9 cellular contexts compared by ENCODE assay signal in the genomic region with DNA sequence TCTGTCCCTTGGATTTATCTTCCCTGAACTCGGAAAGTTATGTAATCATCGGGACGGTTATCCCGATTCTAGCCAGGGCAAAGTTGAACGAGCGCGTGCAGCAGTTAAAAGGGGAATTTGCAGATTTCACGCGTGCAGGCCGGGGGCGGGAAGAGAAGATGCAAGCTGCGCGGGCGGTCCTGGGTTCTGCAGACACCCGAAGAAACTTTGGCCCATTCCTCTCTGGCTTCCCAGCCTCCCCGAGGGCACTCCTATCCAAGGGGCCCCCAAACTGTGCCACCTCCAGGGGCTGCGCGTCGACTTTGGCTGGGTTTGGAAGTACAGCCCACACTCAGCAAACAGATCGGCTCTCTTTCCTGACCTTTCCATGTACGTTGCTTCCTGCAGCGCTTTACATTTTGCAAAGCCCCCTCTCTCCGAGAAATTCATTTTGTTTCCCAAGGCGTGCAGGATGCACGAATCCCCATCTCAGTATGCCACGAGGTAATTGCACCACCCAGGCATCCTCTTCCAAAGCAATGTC. TPM values are rescaled to one million over a fixed set of nuclear protein-coding genes. Genes with fewer than 3 reads are reported as not detected.
DNase-seq lines count a peak whose midpoint lies in the region; ATAC-seq, FAIRE-seq and TF ChIP-seq lines count a peak whose summit lies in the region.
"Had no signal": no experiment of that assay in that cellular context is flagged by ENCODE, and none has a peak within 500 bp of the region (broad histone marks: within the 10 kb centered on the region; RNA-seq: fewer than 3 reads in every experiment).

No MANE protein-coding gene starts in this region.

- TF ChIP-seq RAD21 in H1 (IDR thresholded peaks at IDR 0.05 in 1 of 2, conservative IDR thresholded peaks at IDR 0.05 in 1 of 2; ENCODE audit: low read depth in 2 of 2, low read length in 2 of 2): no peak

- peak overlapping the region; percentile 69 for H4K5ac ChIP-seq in H1 (ENCODE audit: insufficient read length, low read depth, low read length)

- H2BK12ac ChIP-seq in H1 (ENCODE audit: low read depth, low read length): no peak overlapping the region

- FAIRE-seq in H1 (lab: Jason Lieb, UNC): no peak
- FAIRE-seq: A204.1 had no signal

- H3K18ac ChIP-seq in H1 (ENCODE audit: extremely low read depth, low read length): peak overlapping the region; percentile 72

- peak overlapping the region; percentile 62 for H4K8ac ChIP-seq in H1 (ENCODE audit: extremely low read depth, insufficient read depth, low read length)

- no peak for TF ChIP-seq CTCF in H1 (IDR thresholded peaks at IDR 0.05; ENCODE audit: control extremely low read depth in 1 of 3, insufficient read depth in 1 of 3, low read depth in 1 of 3, low read length in 3 of 3)
- TF ChIP-seq CTCF in GM13977 (IDR thresholded peaks at IDR 0.05; ENCODE audit: extremely low read depth, insufficient read depth, missing control alignments): no peak

- H2BK120ac ChIP-seq in H1 (replicated peaks; ENCODE audit: low read depth, low read length): no peak overlapping the region

- TF ChIP-seq POLR2A in H1 (IDR thresholded peaks at IDR 0.05; ENCODE audit: control extremely low read depth in 1 of 2, low read depth in 2 of 2, low read length in 2 of 2): peak in 1 of 2 experiments; percentile 60; a peak in 2 of 3 replicates

- intact Hi-C loops in aorta (cut with DNase I): loop anchor here (5.0 to 10.0 kb wide), 4 partner anchors 101 to 144 kb away; a partner anchor contains a TSS

- H3K4me1 ChIP-seq in H1 (replicated peaks in 1 of 4; ENCODE audit: control insufficient read depth in 3 of 4, insufficient read depth in 4 of 4, low read length in 3 of 4): peaks cover 2 to 7% (median 6%) of the 10 kb centered on the region in 4 experiments; a peak in 5 of 7 replicates
- H3K4me1 ChIP-seq in mucosa of rectum (ENCODE audit: control insufficient read depth in 2 of 2, insufficient read depth in 2 of 2, low read length in 2 of 2): peaks cover 33 to 34% of the 10 kb centered on the region in 2 donors
- H3K4me1 ChIP-seq in aorta (ENCODE audit: control insufficient read depth in 1 of 2, insufficient read depth in 2 of 2, low read length in 2 of 2): peaks cover 0 to 2% of the 10 kb centered on the region in 2 donors

- H4K20me1 ChIP-seq in H1 (replicated peaks in 1 of 2; ENCODE audit: control insufficient read depth in 1 of 2, insufficient read depth in 2 of 2, low read length in 2 of 2): peaks cover 17 to 26% of the 10 kb centered on the region in 2 experiments

- DNase-seq in DMS53 (lab: John Stamatoyannopoulos, UW) (peak; percentile 65), DMS53 treated with DMSO at 0.1 percent for 48 hours (lab: John Stamatoyannopoulos, UW; ENCODE audit: unreplicated experiment) (no peak), RPMI7951 (ENCODE audit: low read depth) (peak; percentile 36), H1 (ENCODE audit: low read depth in 1 of 2, low spot score in 2 of 2) (peak in 1 of 2 experiments; percentile 53), aorta (peak; percentile 72 to 78), GM13977 (ENCODE audit: low spot score) (no peak)

- peak overlapping the region; percentile 90 to 97 for H3K4me2 ChIP-seq in H1 (ENCODE audit: insufficient read depth in 1 of 2, low read depth in 2 of 2, low read length in 2 of 2)

- H4K91ac ChIP-seq in H1 (replicated peaks; ENCODE audit: insufficient read length, low read length): no peak overlapping the region

- CTCF ChIA-PET in H1 (lab: Charles Lee; ENCODE audit: partially characterized antibody): interaction anchor here (0.6 to 1.3 kb wide), 2 partner anchors 117 to 150 kb away, joined by 3 to 4 read pairs; no protein-coding TSS in a partner anchor

- in situ Hi-C loops in GM13977 (cut with MboI; ENCODE audit: low pct_unique_long_range_greater_than_20kb, low sequenced_read_pairs, unreplicated experiment): no loop called here

- POLR2A ChIA-PET in H1 (lab: Charles Lee; ENCODE audit: partially characterized antibody): interaction anchor here (0.6 to 2.3 kb wide), 21 partner anchors 10 to 570 kb away, joined by 3 to 12 read pairs (median 4); a partner anchor contains a TSS

- H2BK15ac ChIP-seq in H1 (ENCODE audit: low read length): peak overlapping the region; percentile 7; the same call in 1 of the 2 replicates

- peaks cover 15% of the 10 kb centered on the region for H3K23me2 ChIP-seq in H1 (ENCODE audit: low read depth, low read length)

- H3K27me3 ChIP-seq in H1 (replicated peaks in 1 of 4; ENCODE audit: control insufficient read depth in 3 of 4, extremely low read depth in 1 of 4, insufficient read depth in 3 of 4, low read length in 3 of 4) (no peaks in the 10 kb centered on the region), mucosa of rectum (ENCODE audit: control insufficient read depth in 2 of 2, insufficient read depth in 2 of 2, low read length in 2 of 2) (no peaks in the 10 kb centered on the region), aorta (ENCODE audit: control insufficient read depth in 1 of 2, insufficient read depth in 2 of 2, low read length in 1 of 2) (no peaks in the 10 kb centered on the region)

- H3K4ac ChIP-seq in H1 (replicated peaks; ENCODE audit: insufficient read length, low read depth, low read length): no peak overlapping the region

- H3K9me3 ChIP-seq in H1 (ENCODE audit: insufficient read depth in 2 of 2, low read depth in 1 of 2, low read length in 1 of 2) (no peaks in the 10 kb centered on the region), mucosa of rectum (ENCODE audit: control insufficient read depth in 2 of 2, low read length in 2 of 2) (no peaks in the 10 kb centered on the region), aorta (ENCODE audit: control insufficient read depth, low read length) (no peaks in the 10 kb centered on the region)

- H2AK5ac ChIP-seq in H1 (ENCODE audit: low read depth, low read length): no peak overlapping the region

- H3K56ac ChIP-seq in H1 (replicated peaks; ENCODE audit: insufficient read length, low read depth, low read length): no peak overlapping the region

- 5% methylated on average over 26 of the region's 26 CpGs; no CpG with 5 or more reads in 1 of the 2 experiments for WGBS in H1 (ENCODE audit: extremely low coverage in 1 of 2, insufficient coverage in 1 of 2, insufficient read length in 1 of 2, insufficient replicate concordance in 2 of 2, low coverage in 1 of 2, low lambda C conversion rate in 2 of 2, missing lambda C conversion rate in 1 of 2), 2 experiments
- 9% methylated on average over 26 of the region's 26 CpGs for WGBS in aorta, 2 donors

- H3K36me3 ChIP-seq in H1 (ENCODE audit: control insufficient read depth in 2 of 4, insufficient read depth in 4 of 4, low read length in 3 of 4): peaks cover 0 to 2% (median 0%) of the 10 kb centered on the region in 4 experiments; a peak in 2 of 8 replicates
- H3K36me3 ChIP-seq in mucosa of rectum (ENCODE audit: control insufficient read depth in 2 of 2, insufficient read depth in 2 of 2, low read length in 2 of 2): no peaks in the 10 kb centered on the region
- no peaks in the 10 kb centered on the region for H3K36me3 ChIP-seq in aorta (ENCODE audit: control insufficient read depth in 1 of 2, insufficient read depth in 2 of 2, low read length in 1 of 2)

- peaks cover 38 to 46% of the 10 kb centered on the region in 2 experiments for H3K79me2 ChIP-seq in H1 (ENCODE audit: control insufficient read depth in 1 of 2, insufficient read depth in 2 of 2, low read length in 2 of 2)

- no peak overlapping the region for H3K23ac ChIP-seq in H1 (ENCODE audit: insufficient read length)

- H3K9ac ChIP-seq in H1 (replicated peaks in 1 of 4; ENCODE audit: extremely low read depth in 1 of 4, low read depth in 3 of 4, low read length in 3 of 4) (peak overlapping the region; percentile 40 to 83 (median 64)), mucosa of rectum (ENCODE audit: low read depth in 1 of 2, low read length in 2 of 2) (peak overlapping the region in 1 of 2 donors; percentile 70)

- no peaks in the 10 kb centered on the region for H3K79me1 ChIP-seq in H1 (ENCODE audit: low read depth, low read length)

- no peak overlapping the region for H2BK5ac ChIP-seq in H1 (ENCODE audit: low read depth, low read length)

- H2AFZ ChIP-seq in H1 (ENCODE audit: low read length): no peak overlapping the region

- ATAC-seq in aorta (ENCODE audit: low FRiP score) (peak; percentile 39), GM21825 (IDR thresholded peaks at IDR 0.05; ENCODE audit: unreplicated experiment) (no peak)

- H3K4me3 ChIP-seq in H1 (ENCODE audit: extremely low read depth in 1 of 4, insufficient read depth in 2 of 4, low read depth in 3 of 4, low read length in 4 of 4): peak overlapping the region; percentile 53 to 96 (median 66)
- H3K4me3 ChIP-seq in mucosa of rectum (ENCODE audit: low read length in 2 of 2): peak overlapping the region; percentile 68 to 84
- no peak overlapping the region for H3K4me3 ChIP-seq in aorta (ENCODE audit: low read length in 2 of 2)

- H3K27ac ChIP-seq in H1 (ENCODE audit: low read depth, low read length) (no peak overlapping the region; the same call in 1 of the 2 replicates), mucosa of rectum (ENCODE audit: low read depth in 2 of 2, low read length in 2 of 2) (peak overlapping the region in 1 of 2 donors; percentile 63), aorta (ENCODE audit: low read depth in 1 of 2, low read length in 2 of 2) (no peak overlapping the region)

- TF ChIP-seq EP300 in H1 (IDR thresholded peaks at IDR 0.05; ENCODE audit: borderline replicate concordance in 1 of 2, low read depth in 2 of 2, low read length in 2 of 2): no peak

- no peak overlapping the region for H3K14ac ChIP-seq in H1 (ENCODE audit: insufficient read length)

- H2BK20ac ChIP-seq in H1 (ENCODE audit: low read length): no peak overlapping the region

RNA-seq across cellular contexts. Expression of a gene that starts 0.9 kb away (rescaled TPM):
- total RNA-seq in RPMI7951 (2014; rRNA removed; shearing (Covaris generic)): 138 and 148 TPM in 2 replicates
- 335 and 350 TPM in 2 replicates for total RNA-seq in H1 (2021; fragmentation: NEBNext Ultra II Directional; extraction: Animal tissue kit (Norgen Biotek cat#: 25700))
- polyA plus RNA-seq in H1 (2011; rRNA removed) (109 and 193 TPM in 2 replicates), aorta (100 to 1,000 TPM in 1 of 2 donors, 10 to 100 TPM in 1; 84.4 to 178 TPM)
- polyA plus RNA-seq in H1 (2011; cell fraction: cytosol; rRNA removed): 216 TPM
- 71.9 TPM for polyA plus RNA-seq in H1 (2011; cell fraction: nucleus; rRNA removed)
- polyA plus RNA-seq in H1 (2012, experiment 1 of 2): 227 to 289 TPM (median 267 TPM) in 4 replicates
- 41.5 TPM for polyA plus RNA-seq in H1 (2012, experiment 2 of 2)
- 220 TPM for polyA plus RNA-seq in H1 (2013, experiment 1 of 2)
- 229 TPM for polyA plus RNA-seq in H1 (2013, experiment 2 of 2)
- 220 and 313 TPM in 2 replicates for polyA minus RNA-seq in H1 (2011; rRNA and poly(A)+ RNA removed)
- polyA minus RNA-seq in H1 (2011; cell fraction: cytosol; rRNA and poly(A)+ RNA removed): 137 TPM
- polyA minus RNA-seq in H1 (2011; cell fraction: nucleus; rRNA and poly(A)+ RNA removed): 129 TPM
- 10 to 100 TPM; 73.8 to 85.8 TPM for total RNA-seq in aorta

RNA-seq across cellular contexts. Expression of a gene that starts 54.7 kb away (rescaled TPM):
- total RNA-seq in RPMI7951 (2014; rRNA removed; shearing (Covaris generic)): 2.2 and 3.2 TPM in 2 replicates
- 5.6 and 5.8 TPM in 2 replicates for total RNA-seq in H1 (2021; fragmentation: NEBNext Ultra II Directional; extraction: Animal tissue kit (Norgen Biotek cat#: 25700))
- 10.5 and 11.2 TPM in 2 replicates for polyA plus RNA-seq in H1 (2011; rRNA removed)
- polyA plus RNA-seq in H1 (2011; cell fraction: cytosol; rRNA removed): 8.0 TPM
- polyA plus RNA-seq in H1 (2011; cell fraction: nucleus; rRNA removed): 5.7 TPM
- polyA plus RNA-seq in H1 (2012, experiment 1 of 2): 7.3 to 9.5 TPM (median 7.9 TPM) in 4 replicates
- polyA plus RNA-seq in H1 (2012, experiment 2 of 2): 7.0 TPM
- 14.1 TPM for polyA plus RNA-seq in H1 (2013, experiment 1 of 2)
- polyA plus RNA-seq in H1 (2013, experiment 2 of 2): 14.7 TPM
- polyA minus RNA-seq in H1 (2011; rRNA and poly(A)+ RNA removed): 3.7 and 6.0 TPM in 2 replicates
- 2.9 TPM for polyA minus RNA-seq in H1 (2011; cell fraction: cytosol; rRNA and poly(A)+ RNA removed)
- 3.0 TPM for polyA minus RNA-seq in H1 (2011; cell fraction: nucleus; rRNA and poly(A)+ RNA removed)
- total RNA-seq in aorta: 10 to 100 TPM in 1 of 2 donors, 1 to 10 TPM in 1; 4.1 to 10.1 TPM
- 1 to 10 TPM; 6.0 to 8.6 TPM for polyA plus RNA-seq in aorta

Comparison
In these comparisons a context has a peak if more than half of its experiments do, and no peak if none do; other contexts are left out.
1. DNase-seq: peak in DMS53 (single experiment), RPMI7951 (single experiment) and aorta (2 of 2); none in DMS53 treated with DMSO at 0.1 percent for 48 hours (single experiment) and GM13977 (single experiment).
2. H3K4me3 ChIP-seq: peak in H1 (4 of 4) and mucosa of rectum (2 of 2); none in aorta (0 of 2).